In the genomic region with DNA sequence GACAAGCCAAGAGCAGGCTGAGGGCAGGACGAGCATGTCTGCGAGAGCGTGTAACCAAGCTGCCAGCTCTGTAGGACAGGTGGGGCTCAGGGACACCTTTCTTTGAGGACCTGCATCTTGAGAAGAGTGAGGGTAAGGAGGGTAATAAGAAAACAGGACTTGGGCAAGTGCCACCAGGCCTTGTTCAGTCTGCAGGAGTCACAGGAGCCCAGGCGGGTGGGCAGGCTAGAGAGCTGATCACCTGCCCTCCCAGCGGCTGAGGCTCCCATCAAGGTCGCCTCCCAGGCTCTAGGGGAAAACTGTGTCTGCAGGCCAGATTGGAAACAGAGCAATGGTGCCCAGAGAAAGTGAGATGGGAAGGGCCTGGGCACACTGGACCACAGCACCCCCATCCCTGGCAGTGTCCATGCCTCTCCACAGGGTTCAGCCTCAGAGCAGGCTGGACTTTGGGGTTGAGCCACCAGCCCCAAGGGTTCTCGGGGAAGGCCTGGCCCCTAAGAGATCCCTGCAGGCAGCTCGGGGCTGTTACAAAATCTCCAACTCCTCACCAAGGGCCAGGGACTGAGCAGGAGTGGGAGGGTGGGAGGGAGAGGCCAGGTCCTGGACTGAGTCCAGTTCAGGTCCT, we compare ENCODE assay signal across 22 cellular contexts.
"Had no signal": no experiment of that assay in that cellular context is flagged by ENCODE, and none has a peak within 500 bp of the region (broad histone marks: within the 10 kb centered on the region; RNA-seq: fewer than 3 reads in every experiment).

No MANE protein-coding gene starts in this region.

- H3K4me2 ChIP-seq: hepatocyte, smooth muscle cell had no signal

- H3K36me3 ChIP-seq: colonic mucosa, ovary, tibial nerve had no signal

- H3K9me3 Mint-ChIP-seq: endodermal cell; natural killer cell; neural crest cell; stimulated activated effector memory CD8-positive, alpha-beta T cell treated with anti-CD3 and anti-CD28 coated beads, Interleukin-12 subunit alpha, Interleukin-12 subunit beta, amount 100 ng/mL, for 72 hours; stimulated activated naive CD8-positive, alpha-beta T cell treated with anti-CD3 and anti-CD28 coated beads, Interleukin-15, Interleukin-2, amounts not matched to agents 100 ng/mL and 50 ng/mL, for 24 hours had no signal

- H3K9me3 ChIP-seq: colonic mucosa, ovary, testis, tibial nerve had no signal

- H3K4me3 Mint-ChIP-seq: endodermal cell; natural killer cell; neural crest cell; stimulated activated effector memory CD8-positive, alpha-beta T cell treated with anti-CD3 and anti-CD28 coated beads, Interleukin-12 subunit alpha, Interleukin-12 subunit beta, amount 100 ng/mL, for 72 hours; stimulated activated naive CD8-positive, alpha-beta T cell treated with anti-CD3 and anti-CD28 coated beads, Interleukin-15, Interleukin-2, amounts not matched to agents 100 ng/mL and 50 ng/mL, for 24 hours had no signal

- H3K4me1 ChIP-seq: colonic mucosa, foreskin keratinocyte, testis, tibial nerve had no signal

- H3K4me1 Mint-ChIP-seq: endodermal cell; natural killer cell; neural crest cell; stimulated activated effector memory CD8-positive, alpha-beta T cell treated with anti-CD3 and anti-CD28 coated beads, Interleukin-12 subunit alpha, Interleukin-12 subunit beta, amount 100 ng/mL, for 72 hours had no signal

- H3K4me3 ChIP-seq: colonic mucosa, hepatocyte, ovary, smooth muscle cell, testis, tibial nerve had no signal

- H3K27ac Mint-ChIP-seq: endodermal cell; natural killer cell; progenitor cell of endocrine pancreas; stimulated activated effector memory CD8-positive, alpha-beta T cell treated with anti-CD3 and anti-CD28 coated beads, Interleukin-12 subunit alpha, Interleukin-12 subunit beta, amount 100 ng/mL, for 72 hours; stimulated activated naive CD8-positive, alpha-beta T cell treated with anti-CD3 and anti-CD28 coated beads, Interleukin-15, Interleukin-2, amounts not matched to agents 100 ng/mL and 50 ng/mL, for 24 hours had no signal

- H3K27me3 ChIP-seq: colonic mucosa, foreskin keratinocyte, hepatocyte, ovary, testis, tibial nerve had no signal

- H3K36me3 Mint-ChIP-seq: natural killer cell; stimulated activated effector memory CD8-positive, alpha-beta T cell treated with anti-CD3 and anti-CD28 coated beads, Interleukin-12 subunit alpha, Interleukin-12 subunit beta, amount 100 ng/mL, for 72 hours had no signal

- ATAC-seq: foreskin keratinocyte; left colon; left ventricle myocardium superior; natural killer cell; right cardiac atrium; stimulated activated effector memory CD8-positive, alpha-beta T cell treated with anti-CD3 and anti-CD28 coated beads, Interleukin-12 subunit alpha, Interleukin-12 subunit beta, amount 100 ng/mL, for 72 hours had no signal

- H2AFZ ChIP-seq: hepatocyte had no signal

- H3K27ac ChIP-seq: colonic mucosa, foreskin keratinocyte, hepatocyte, ovary, testis, tibial nerve had no signal

- DNase-seq: colonic mucosa; dermis blood vessel endothelial cell; effector CD4-positive, alpha-beta T cell; endodermal cell; foreskin keratinocyte; kidney; left colon; left ventricle myocardium superior; natural killer cell; nucleus accumbens; ovary; right cardiac atrium; stimulated activated CD4-positive, alpha-beta T cell treated with anti-CD3 and anti-CD28 coated beads, Interleukin-4, amount 100 ng/mL, for 1 hour; stimulated activated CD8-positive, alpha-beta memory T cell treated with anti-CD3 and anti-CD28 coated beads, Interleukin-4, amount 100 ng/mL, for 48 hours; testis had no signal
